Comparison of ENCODE assay signal across 1 cellular context in genomic region chr20:46040902-46041535, GRCh38.
TF ChIP-seq lines count a peak whose summit lies in the region.

No MANE protein-coding gene starts in this region.

TF ChIP-seq in HepG2, 621 proteins besides CTCF, POLR2A, EP300 and RAD21 (continued from another document and continues in another):
- TF ChIP-seq ZNF687 (CRISPR knock-in tag; IDR thresholded peaks at IDR 0.05) = no peak
- no peak for TF ChIP-seq ZNF407 (CRISPR knock-in tag; IDR thresholded peaks at IDR 0.05; ENCODE audit: not compliant biosample characterization)
- TF ChIP-seq GPN1 (CRISPR knock-in tag; IDR thresholded peaks at IDR 0.05; ENCODE audit: borderline replicate concordance) = peak; percentile 92; the same call in 1 of the 2 replicates
- no peak for TF ChIP-seq RAD51 (IDR thresholded peaks at IDR 0.05; ENCODE audit: borderline replicate concordance)
- TF ChIP-seq ZNF34 (CRISPR knock-in tag; IDR thresholded peaks at IDR 0.05; ENCODE audit: borderline replicate concordance) = no peak
- peak; percentile 86; the same call in 1 of the 2 replicates for TF ChIP-seq ZFP1 (CRISPR knock-in tag; IDR thresholded peaks at IDR 0.05)
- TF ChIP-seq CREB3 (CRISPR knock-in tag; IDR thresholded peaks at IDR 0.05) = peak; percentile 91
- no peak for TF ChIP-seq ZNF841 (CRISPR knock-in tag; IDR thresholded peaks at IDR 0.05; ENCODE audit: borderline replicate concordance)
- TF ChIP-seq ZNF605 (CRISPR knock-in tag; IDR thresholded peaks at IDR 0.05) = peak; percentile 97
- no peak for TF ChIP-seq ZNF646 (CRISPR knock-in tag; IDR thresholded peaks at IDR 0.05)
- TF ChIP-seq ZNF367 (CRISPR knock-in tag; IDR thresholded peaks at IDR 0.05; ENCODE audit: borderline replicate concordance) = peak; percentile 82; the same call in 1 of the 2 replicates
- TF ChIP-seq GMEB2 (CRISPR knock-in tag; IDR thresholded peaks at IDR 0.05; ENCODE audit: low read depth) = no peak
- no peak for TF ChIP-seq ZFP36 (IDR thresholded peaks at IDR 0.05; ENCODE audit: borderline replicate concordance, low read depth, low read length, partially characterized antibody)
- TF ChIP-seq CSRNP1 (CRISPR knock-in tag; IDR thresholded peaks at IDR 0.05) = no peak; the same call in 1 of the 2 replicates
- TF ChIP-seq SMARCE1 (IDR thresholded peaks at IDR 0.05; ENCODE audit: borderline replicate concordance) = no peak
- TF ChIP-seq E2F1 (CRISPR knock-in tag; IDR thresholded peaks at IDR 0.05) = no peak
- no peak for TF ChIP-seq ZNF207 (IDR thresholded peaks at IDR 0.05; ENCODE audit: borderline replicate concordance)
- no peak for TF ChIP-seq TCF7 (IDR thresholded peaks at IDR 0.05; ENCODE audit: low read depth)
- no peak for TF ChIP-seq CBX2 (IDR thresholded peaks at IDR 0.05; ENCODE audit: low read depth, low read length)
- no peak for TF ChIP-seq CBX2 (CRISPR knock-in tag; IDR thresholded peaks at IDR 0.05; ENCODE audit: low read depth)
- TF ChIP-seq PBX2 (CRISPR knock-in tag; IDR thresholded peaks at IDR 0.05) = no peak
- TF ChIP-seq MTF2 (CRISPR knock-in tag; IDR thresholded peaks at IDR 0.05; ENCODE audit: borderline replicate concordance) = no peak
- TF ChIP-seq NFKB2 (CRISPR knock-in tag; IDR thresholded peaks at IDR 0.05; ENCODE audit: borderline replicate concordance) = peak; percentile 97
- TF ChIP-seq ZNF143 (CRISPR knock-in tag; IDR thresholded peaks at IDR 0.05) = no peak
- peak; percentile 58; the same call in 1 of the 2 replicates for TF ChIP-seq ZNF780A (CRISPR knock-in tag; IDR thresholded peaks at IDR 0.05)
- 0 out of 2 replicates have a peak, but pooled peaks have one; percentile 56 for TF ChIP-seq ZNF501 (CRISPR knock-in tag; IDR thresholded peaks at IDR 0.05)
- TF ChIP-seq DMAP1 (CRISPR knock-in tag; IDR thresholded peaks at IDR 0.05) = no peak
- TF ChIP-seq MLLT10 (CRISPR knock-in tag; IDR thresholded peaks at IDR 0.05) = no peak
